In genomic region chr16:89198417-89199240, GRCh38 we compare ENCODE assay signal across 1 cellular context.
TF ChIP-seq lines count a peak whose summit lies in the region.

No MANE protein-coding gene starts in this region.

TF ChIP-seq in H1, 55 proteins besides CTCF, POLR2A, EP300 and RAD21:
- TF ChIP-seq CBX5 (IDR thresholded peaks at IDR 0.05; ENCODE audit: low read depth, low read length) (no peak), CEBPB (IDR thresholded peaks at IDR 0.05; ENCODE audit: low read depth, low read length) (no peak), HDAC2 (IDR thresholded peaks at IDR 0.05; ENCODE audit: borderline replicate concordance in 1 of 2, low read depth in 2 of 2, low read length in 2 of 2) (no peak), TAF7 (optimal IDR thresholded peaks at IDR 0.05; ENCODE audit: borderline replicate concordance, low read depth, low read length) (no peak), ATF3 (IDR thresholded peaks at IDR 0.05; ENCODE audit: insufficient read depth, low read depth, low read length) (no peak)
TF ChIP-seq in H1: peak in this region for 0.
